Comparison of ENCODE assay signal across 16 cellular contexts in genomic region chr14:54739514-54739913, GRCh38.
"Had no signal": no experiment of that assay in that cellular context is flagged by ENCODE, and none has a peak within 500 bp of the region (broad histone marks: within the 10 kb centered on the region; RNA-seq: fewer than 3 reads in every experiment).

No MANE protein-coding gene starts in this region.

- DNase-seq: activated CD4-positive, alpha-beta T cell treated with anti-CD3 and anti-CD28 coated beads for 4 hours; activated CD8-positive, alpha-beta memory T cell treated with anti-CD3 and anti-CD28 coated beads, Interleukin-2, amount 50 U/mL, for 4 hours; activated CD8-positive, alpha-beta T cell treated with anti-CD3 and anti-CD28 coated beads for 36 hours; activated gamma-delta T cell treated with Interleukin-2 at 50 U/mL for 16 hours; activated naive CD4-positive, alpha-beta T cell treated with anti-CD3 and anti-CD28 coated beads, Interleukin-2, amount 10 ng/mL, durations not matched to agents 7 days and 5 days; activated naive CD8-positive, alpha-beta T cell treated with anti-CD3 and anti-CD28 coated beads for 36 hours; activated T-cell treated with anti-CD3 and anti-CD28 coated beads, Interleukin-2, amount 50 U/mL, for 72 hours; KG1; NCI-H1048; NCI-H2029; NCI-H2107; NCI-H510A treated with DMSO at 0.1 percent for 48 hours; NCI-H69; SHP77 treated with DMSO at 0.1 percent for 48 hours had no signal

- H3K27ac ChIP-seq: PC-9 had no signal

- H2AFZ ChIP-seq: PC-9 had no signal

- H3K4me3 ChIP-seq: PC-9 had no signal

- ATAC-seq: activated CD4-positive, CD25-positive, alpha-beta regulatory T cell treated with anti-CD3 and anti-CD28 coated beads, Interleukin-2, amount 50 U/mL, for 24 hours; activated CD8-positive, alpha-beta T cell treated with anti-CD3 and anti-CD28 coated beads for 36 hours; activated T-cell treated with anti-CD3 and anti-CD28 coated beads, Interleukin-2, amount 50 U/mL, for 72 hours had no signal

- H3K4me2 ChIP-seq: PC-9 had no signal
